ENCODE assay signal across 8 cellular contexts in genomic region chrX:48919360-48919821, GRCh38. TPM values are rescaled to one million over a fixed set of nuclear protein-coding genes. Genes with fewer than 3 reads are reported as not detected.
DNase-seq lines count a peak whose midpoint lies in the region; ATAC-seq, FAIRE-seq and TF ChIP-seq lines count a peak whose summit lies in the region.

No MANE protein-coding gene starts in this region.

- DNase-seq in DND-41: no peak
- peak; percentile 44 for DNase-seq in activated naive CD4-positive, alpha-beta T cell treated with anti-CD3 and anti-CD28 coated beads, Interleukin-2, amount 50 U/mL, for 16 hours
- no peak for DNase-seq in hepatocyte (ENCODE audit: low spot score)
- DNase-seq in small intestine: no peak
- DNase-seq in NCI-H748 (lab: John Stamatoyannopoulos, UW; ENCODE audit: unreplicated experiment): no peak
- no peak for DNase-seq in SKM-1 treated with dmso at 0.1 percent for 144 hours (lab: John Stamatoyannopoulos, UW; ENCODE audit: unreplicated experiment)
- DNase-seq in NCI-H2171 treated with DMSO at 0.1 percent for 48 hours (lab: John Stamatoyannopoulos, UW): no peak

- H3K9me3 ChIP-seq in DND-41 (ENCODE audit: insufficient read depth, low read length, severe bottlenecking): no peaks in the 10 kb centered on the region
- H3K9me3 ChIP-seq in hepatocyte (ENCODE audit: low read depth): no peaks in the 10 kb centered on the region
- H3K9me3 ChIP-seq in small intestine (ENCODE audit: control insufficient read depth, low read depth): no peaks in the 10 kb centered on the region

- H3K27me3 ChIP-seq in DND-41 (ENCODE audit: insufficient read depth, low read length, poor library complexity) (no peaks in the 10 kb centered on the region), hepatocyte (no peaks in the 10 kb centered on the region), small intestine (ENCODE audit: control insufficient read depth in 2 of 2, insufficient read depth in 2 of 2, low read length in 2 of 2) (no peaks in the 10 kb centered on the region)

- H3K27ac ChIP-seq in DND-41 (ENCODE audit: low read length) (peak overlapping the region; percentile 65), hepatocyte (peak overlapping the region; percentile 66), small intestine (ENCODE audit: low read depth in 1 of 2, low read length in 1 of 2) (peak overlapping the region; percentile 27 to 93)

- no peak for ATAC-seq in DND-41 (ENCODE audit: insufficient read depth, low read depth)
- peak; percentile 22 for ATAC-seq in HG03442 (IDR thresholded peaks at IDR 0.05; ENCODE audit: unreplicated experiment)

- H4K20me1 ChIP-seq in DND-41 (ENCODE audit: insufficient read depth, low read length) (peaks cover 10% of the 10 kb centered on the region; the same call in 1 of the 2 replicates), hepatocyte (ENCODE audit: insufficient read depth, poor library complexity, severe bottlenecking) (no peaks in the 10 kb centered on the region)

- 24% methylated on average over 15 of the region's 15 CpGs for WGBS in hepatocyte (ENCODE audit: low lambda C conversion rate, missing lambda C conversion rate)
- 1 to 42% (median 11%) methylated on average over 15 of the region's 15 CpGs for WGBS in small intestine, 3 donors

- H3K79me2 ChIP-seq in DND-41 (ENCODE audit: insufficient read depth, low read length) (peaks cover 12% of the 10 kb centered on the region), hepatocyte (no peaks in the 10 kb centered on the region)

- no peak for FAIRE-seq in small intestine (lab: Jason Lieb, UNC)

- TF ChIP-seq CTCF in DND-41 (IDR thresholded peaks at IDR 0.05; ENCODE audit: borderline replicate concordance, extremely low read depth, low read length, poor library complexity, severe bottlenecking) (no peak), hepatocyte (IDR thresholded peaks at IDR 0.05; ENCODE audit: poor library complexity) (no peak)

- no peaks in the 10 kb centered on the region for H3K9me2 ChIP-seq in hepatocyte (replicated peaks; ENCODE audit: insufficient read depth)

- H3K4me3 ChIP-seq in DND-41 (ENCODE audit: low read depth in 1 of 2, low read length in 2 of 2) (peak overlapping the region; percentile 20 to 55; a peak in 3 of 4 replicates), hepatocyte (no peak overlapping the region), small intestine (ENCODE audit: low read depth in 1 of 2, low read length in 2 of 2) (peak overlapping the region; percentile 33 to 34)

- H2AFZ ChIP-seq in DND-41 (ENCODE audit: low read depth, low read length) (peak overlapping the region; percentile 59), hepatocyte (peak overlapping the region; percentile 12)

- H3K4me2 ChIP-seq in DND-41 (ENCODE audit: insufficient read depth, low read length): peak overlapping the region; percentile 80
- H3K4me2 ChIP-seq in hepatocyte: peak overlapping the region; percentile 93

- peaks cover 25% of the 10 kb centered on the region for H3K36me3 ChIP-seq in DND-41 (ENCODE audit: insufficient read depth, low read length)
- H3K36me3 ChIP-seq in hepatocyte (replicated peaks; ENCODE audit: insufficient read depth, low read depth): no peaks in the 10 kb centered on the region
- peaks cover 4 to 5% of the 10 kb centered on the region in 2 donors for H3K36me3 ChIP-seq in small intestine (ENCODE audit: control insufficient read depth in 2 of 2, insufficient read depth in 2 of 2, low read length in 2 of 2)

- H3K4me1 ChIP-seq in DND-41 (ENCODE audit: insufficient read depth, low read length) (peaks cover 34% of the 10 kb centered on the region), hepatocyte (ENCODE audit: insufficient read depth) (no peaks in the 10 kb centered on the region), small intestine (ENCODE audit: control insufficient read depth in 2 of 2, insufficient read depth in 1 of 2, low read depth in 1 of 2, low read length in 1 of 2) (no peaks in the 10 kb centered on the region)

- peak overlapping the region; percentile 54 for H3K9ac ChIP-seq in DND-41 (ENCODE audit: low read depth, low read length)

RNA-seq across cellular contexts. Expression of gene PIM2, which starts 0.6 kb away (rescaled TPM):
- total RNA-seq in hepatocyte: 7.0 and 11.5 TPM in 2 replicates
- polyA plus RNA-seq in hepatocyte (16.8 and 17.2 TPM in 2 replicates), small intestine (10 to 100 TPM in 2 of 3 donors, 1 to 10 TPM in 1; 2.9 to 35.1 (median 10.1) TPM)

RNA-seq across cellular contexts. Expression of gene SLC35A2, which starts 7.9 kb away (rescaled TPM):
- 40.8 and 49.5 TPM in 2 replicates for total RNA-seq in hepatocyte
- polyA plus RNA-seq in hepatocyte (82.4 and 95.9 TPM in 2 replicates), small intestine (10 to 100 TPM in 1 of 3 donors, 1 to 10 TPM in 2; 8.1 to 31.5 (median 9.7) TPM)

RNA-seq across cellular contexts. Expression of gene PQBP1, which starts 21.7 kb away (rescaled TPM):
- 33.8 and 35.3 TPM in 2 replicates for total RNA-seq in hepatocyte
- 82.9 and 87.6 TPM in 2 replicates for polyA plus RNA-seq in hepatocyte
- 100 to 1,000 TPM in 2 of 3 donors, 10 to 100 TPM in 1; 77.8 to 186 (median 125) TPM for polyA plus RNA-seq in small intestine

RNA-seq across cellular contexts. Expression of gene TIMM17B, which starts 21.8 kb away (rescaled TPM):
- 42.5 and 56.7 TPM in 2 replicates for total RNA-seq in hepatocyte
- polyA plus RNA-seq in hepatocyte: 113 and 132 TPM in 2 replicates
- 10 to 100 TPM; 65.5 to 72.5 (median 66.7) TPM for polyA plus RNA-seq in small intestine

RNA-seq across cellular contexts. Expression of gene OTUD5, which starts 38.0 kb away (rescaled TPM):
- 27.7 and 32.5 TPM in 2 replicates for total RNA-seq in hepatocyte
- polyA plus RNA-seq in hepatocyte (49.9 and 51.2 TPM in 2 replicates), small intestine (10 to 100 TPM; 28.3 to 57.5 (median 37.0) TPM)
